In genomic region chr12:56119361-56119796, GRCh38 we compare ENCODE assay signal across 8 cellular contexts. TPM values are rescaled to one million over a fixed set of nuclear protein-coding genes. Genes with fewer than 3 reads are reported as not detected.
DNase-seq lines count a peak whose midpoint lies in the region; ATAC-seq and TF ChIP-seq lines count a peak whose summit lies in the region.

No MANE protein-coding gene starts in this region.

- TF ChIP-seq CTCF in AG10803 (conservative IDR thresholded peaks at IDR 0.05; ENCODE audit: low read length) (peak; percentile 85), left lung (IDR thresholded peaks at IDR 0.05) (peak; percentile 64 to 65)

- H3K9me3 Mint-ChIP-seq in activated CD4-positive, alpha-beta T cell treated with anti-CD3 and anti-CD28 coated beads, Interleukin-2, amount 10 ng/mL, durations not matched to agents 24 days and 14 days: no peaks in the 10 kb centered on the region

- H3K27ac Mint-ChIP-seq in activated CD4-positive, alpha-beta T cell treated with anti-CD3 and anti-CD28 coated beads, Interleukin-2, amount 10 ng/mL, durations not matched to agents 24 days and 14 days: peak overlapping the region; percentile 100

- DNase-seq in AG10803 (ENCODE audit: low read depth) (peak; percentile 96), HAP-1 (ENCODE audit: low spot score in 2 of 2) (peak; percentile 93 to 97), NCI-H510A treated with DMSO at 0.1 percent for 48 hours (lab: John Stamatoyannopoulos, UW) (peak; percentile 78), ecto neural progenitor cell (ENCODE audit: low spot score) (peak; percentile 82), left lung (peak in 1 of 2 donors; percentile 77)
- peak; percentile 89 for DNase-seq in activated CD4-positive, alpha-beta T cell treated with anti-CD3 and anti-CD28 coated beads, Interleukin-2, amount 10 ng/mL, durations not matched to agents 24 days and 14 days
- peak; percentile 74 for DNase-seq in stimulated activated CD4-positive, alpha-beta T cell treated with anti-CD3 and anti-CD28 coated beads, Interleukin-4, amount 100 ng/mL, for 24 hours

- H3K4me3 Mint-ChIP-seq in activated CD4-positive, alpha-beta T cell treated with anti-CD3 and anti-CD28 coated beads, Interleukin-2, amount 10 ng/mL, durations not matched to agents 24 days and 14 days: peak overlapping the region; percentile 97

- in situ Hi-C loops in HAP-1 (cut with MboI; ENCODE audit: low sequenced_read_pairs): loop anchor here (5.0 to 25.0 kb wide), 3 partner anchors 68 to 1832 kb away; partner anchors contain the start of genes CBX5, HNRNPA1 and SMARCC2

- H3K9me3 ChIP-seq in HAP-1: no peaks in the 10 kb centered on the region
- H3K9me3 ChIP-seq in left lung: no peaks in the 10 kb centered on the region

- intact Hi-C loops in activated CD4-positive, alpha-beta T cell treated with anti-CD3 and anti-CD28 coated beads, Interleukin-2, amount 10 ng/mL, durations not matched to agents 24 days and 14 days (cut with micrococcal nuclease): loop anchor here (1.0 to 5.0 kb wide), 9 partner anchors 70 to 518 kb away; partner anchors contain the start of genes ANKRD52, CS, DNAJC14 and NABP2
- intact Hi-C loops in left lung (cut with DNase I): no loop called here

- H3K4me1 Mint-ChIP-seq in activated CD4-positive, alpha-beta T cell treated with anti-CD3 and anti-CD28 coated beads, Interleukin-2, amount 10 ng/mL, durations not matched to agents 24 days and 14 days: peaks cover 38% of the 10 kb centered on the region

- peaks cover 3% of the 10 kb centered on the region for H3K27me3 Mint-ChIP-seq in activated CD4-positive, alpha-beta T cell treated with anti-CD3 and anti-CD28 coated beads, Interleukin-2, amount 10 ng/mL, durations not matched to agents 24 days and 14 days

- H3K4me3 ChIP-seq in AG10803 (ENCODE audit: low read length): peak overlapping the region; percentile 90
- peak overlapping the region; percentile 83 for H3K4me3 ChIP-seq in HAP-1
- peak overlapping the region in 1 of 2 donors; percentile 66 for H3K4me3 ChIP-seq in left lung

- peak overlapping the region in 1 of 2 donors; percentile 95 for H3K27ac ChIP-seq in left lung

- ATAC-seq in left lung (peak; percentile 56), HG03196 (IDR thresholded peaks at IDR 0.05; ENCODE audit: unreplicated experiment) (no peak)

- H3K4me1 ChIP-seq in HAP-1 (peaks cover 12% of the 10 kb centered on the region), left lung (peaks cover 15 to 47% of the 10 kb centered on the region in 2 donors)

- H3K27me3 ChIP-seq in HAP-1 (ENCODE audit: low read depth): no peaks in the 10 kb centered on the region
- no peaks in the 10 kb centered on the region for H3K27me3 ChIP-seq in left lung

- peaks cover 29% of the 10 kb centered on the region for H3K36me3 Mint-ChIP-seq in activated CD4-positive, alpha-beta T cell treated with anti-CD3 and anti-CD28 coated beads, Interleukin-2, amount 10 ng/mL, durations not matched to agents 24 days and 14 days (ENCODE audit: low read depth)

- H3K36me3 ChIP-seq in HAP-1 (replicated peaks) (peaks cover 25% of the 10 kb centered on the region), left lung (peaks cover 0 to 29% of the 10 kb centered on the region in 2 donors)

RNA-seq across cellular contexts. Expression of gene ZC3H10, which starts 1.3 kb away (rescaled TPM):
- 8.9 and 11.2 TPM in 2 replicates for total RNA-seq in activated CD4-positive, alpha-beta T cell treated with anti-CD3 and anti-CD28 coated beads, Interleukin-2, amount 10 ng/mL, durations not matched to agents 24 days and 14 days
- total RNA-seq in left lung: 1 to 10 TPM; 6.0 to 8.7 TPM

RNA-seq across cellular contexts. Expression of gene RPL41, which starts 2.9 kb away (rescaled TPM):
- total RNA-seq in activated CD4-positive, alpha-beta T cell treated with anti-CD3 and anti-CD28 coated beads, Interleukin-2, amount 10 ng/mL, durations not matched to agents 24 days and 14 days: 3,831 and 3,993 TPM in 2 replicates
- total RNA-seq in left lung: 1,000 to 10,000 TPM; 3,023 to 3,157 TPM

RNA-seq across cellular contexts. Expression of gene ESYT1, which starts 8.7 kb away (rescaled TPM):
- 155 and 158 TPM in 2 replicates for total RNA-seq in activated CD4-positive, alpha-beta T cell treated with anti-CD3 and anti-CD28 coated beads, Interleukin-2, amount 10 ng/mL, durations not matched to agents 24 days and 14 days
- total RNA-seq in left lung: 100 to 1,000 TPM; 102 to 116 TPM

RNA-seq across cellular contexts. Expression of gene PA2G4, which starts 15.0 kb away (rescaled TPM):
- total RNA-seq in activated CD4-positive, alpha-beta T cell treated with anti-CD3 and anti-CD28 coated beads, Interleukin-2, amount 10 ng/mL, durations not matched to agents 24 days and 14 days: 453 and 472 TPM in 2 replicates
- 100 to 1,000 TPM in 1 of 2 donors, 10 to 100 TPM in 1; 62.0 to 103 TPM for total RNA-seq in left lung

RNA-seq across cellular contexts. Expression of gene MYL6B, which starts 33.0 kb away (rescaled TPM):
- 63.3 and 68.9 TPM in 2 replicates for total RNA-seq in activated CD4-positive, alpha-beta T cell treated with anti-CD3 and anti-CD28 coated beads, Interleukin-2, amount 10 ng/mL, durations not matched to agents 24 days and 14 days
- 10 to 100 TPM; 32.6 to 43.1 TPM for total RNA-seq in left lung
